In genomic region chr14:95537298-95538089, GRCh38 we compare ENCODE assay signal across 10 cellular contexts. TPM values are rescaled to one million over a fixed set of nuclear protein-coding genes. Genes with fewer than 3 reads are reported as not detected.
DNase-seq lines count a peak whose midpoint lies in the region; ATAC-seq and TF ChIP-seq lines count a peak whose summit lies in the region.
"Had no signal": no experiment of that assay in that cellular context is flagged by ENCODE, and none has a peak within 500 bp of the region (broad histone marks: within the 10 kb centered on the region; RNA-seq: fewer than 3 reads in every experiment).

No MANE protein-coding gene starts in this region.

- H2BK12ac ChIP-seq in trophoblast cell (ENCODE audit: low read length), result no peak overlapping the region

- no peak for ATAC-seq in activated CD8-positive, alpha-beta memory T cell treated with anti-CD3 and anti-CD28 coated beads, Interleukin-2, amount 10 ng/mL, durations not matched to agents 7 days and 5 days
- no peak for ATAC-seq in HG03108 (IDR thresholded peaks at IDR 0.05; ENCODE audit: unreplicated experiment)

- H3K23ac ChIP-seq in trophoblast cell (ENCODE audit: low read length), result no peak overlapping the region

- H3K79me2 ChIP-seq in OCI-LY1 (ENCODE audit: insufficient read depth, low read length), result peaks cover 88% of the 10 kb centered on the region
- peaks cover 16% of the 10 kb centered on the region for H3K79me2 ChIP-seq in trophoblast cell (ENCODE audit: control insufficient read depth, insufficient read depth, low read length, poor library complexity)

- no peak overlapping the region for H2AK5ac ChIP-seq in trophoblast cell (ENCODE audit: low read length)

- no CpG with 5 or more reads among the region's 9 CpGs for WGBS in trophoblast cell (ENCODE audit: extremely low coverage, insufficient coverage, insufficient read length)

- H2AFZ ChIP-seq in OCI-LY1 (ENCODE audit: low read length) (no peak overlapping the region), trophoblast cell (ENCODE audit: insufficient read depth, low read length, poor library complexity) (no peak overlapping the region)

- peak overlapping the region; percentile 22 for H3K4me3 Mint-ChIP-seq in activated CD8-positive, alpha-beta memory T cell treated with anti-CD3 and anti-CD28 coated beads, Interleukin-2, amount 10 ng/mL, durations not matched to agents 7 days and 5 days

- TF ChIP-seq POLR2A in vagina (IDR thresholded peaks at IDR 0.05), result no peak

- H3K9me3 ChIP-seq in OCI-LY1 (ENCODE audit: low read length) (no peaks in the 10 kb centered on the region), trophoblast cell (ENCODE audit: insufficient read depth, low read depth, low read length) (no peaks in the 10 kb centered on the region), vagina (no peaks in the 10 kb centered on the region)
- H3K9me3 ChIP-seq: spleen had no signal

- peaks cover 3% of the 10 kb centered on the region for H3K79me1 ChIP-seq in trophoblast cell (ENCODE audit: low read length)

- no peak overlapping the region for H3K14ac ChIP-seq in trophoblast cell (ENCODE audit: low read length)

- no peaks in the 10 kb centered on the region for H3K9me2 ChIP-seq in OCI-LY1 (ENCODE audit: low read depth, low read length)

- CTCF ChIA-PET in activated CD8-positive, alpha-beta memory T cell treated with anti-CD3 and anti-CD28 coated beads, Interleukin-2, amount 10 ng/mL, durations not matched to agents 7 days and 5 days (lab: Charles Lee), result interaction anchor here (1.3 to 5.1 kb wide), 5 partner anchors 13 to 111 kb away, joined by 3 to 40 read pairs (median 6); no protein-coding TSS in a partner anchor

- H3K9ac ChIP-seq in OCI-LY1 (ENCODE audit: low read length) (no peak overlapping the region), trophoblast cell (ENCODE audit: low read length) (no peak overlapping the region)

- H3K4ac ChIP-seq in trophoblast cell (ENCODE audit: low read depth, low read length), result peak overlapping the region; percentile 59

- no peaks in the 10 kb centered on the region for H4K20me1 ChIP-seq in OCI-LY1 (ENCODE audit: insufficient read depth, low read length)

- H3K27me3 Mint-ChIP-seq in activated CD8-positive, alpha-beta memory T cell treated with anti-CD3 and anti-CD28 coated beads, Interleukin-2, amount 10 ng/mL, durations not matched to agents 7 days and 5 days, result no peaks in the 10 kb centered on the region

- H4K12ac ChIP-seq in trophoblast cell (ENCODE audit: low read depth, low read length), result no peak overlapping the region

- H3K4me2 ChIP-seq in OCI-LY1 (ENCODE audit: low read length) (peak overlapping the region; percentile 98; the same call in 1 of the 2 replicates), trophoblast cell (ENCODE audit: low read length) (no peak overlapping the region)

- H3K9me3 Mint-ChIP-seq in activated CD8-positive, alpha-beta memory T cell treated with anti-CD3 and anti-CD28 coated beads, Interleukin-2, amount 10 ng/mL, durations not matched to agents 7 days and 5 days (ENCODE audit: low read depth), result no peaks in the 10 kb centered on the region

- DNase-seq in activated CD8-positive, alpha-beta memory T cell treated with anti-CD3 and anti-CD28 coated beads, Interleukin-2, amount 10 ng/mL, durations not matched to agents 7 days and 5 days, result no peak
- no peak for DNase-seq in activated CD8-positive, alpha-beta memory T cell treated with anti-CD3 and anti-CD28 coated beads for 24 hours
- peak; percentile 38 for DNase-seq in dermis blood vessel endothelial cell
- no peak for DNase-seq in trophoblast cell
- no peak for DNase-seq in hepatic stellate cell (ENCODE audit: low spot score)
- no peak for DNase-seq in vagina (ENCODE audit: extremely low spot score in 2 of 2)
- DNase-seq: GDM1, spleen had no signal

- no peak overlapping the region for H4K8ac ChIP-seq in trophoblast cell (ENCODE audit: low read depth, low read length)

- intact Hi-C loops in vagina (cut with DNase I), result loop anchor here (10.0 kb wide), 1 partner anchor 223 kb away; the partner anchor contains the start of gene CLMN

- H2BK5ac ChIP-seq in trophoblast cell (ENCODE audit: low read depth, low read length, poor library complexity), result no peak overlapping the region

- no peaks in the 10 kb centered on the region for H3F3A ChIP-seq in OCI-LY1 (ENCODE audit: insufficient read depth, low read length)

- TF ChIP-seq CTCF in OCI-LY1 (IDR thresholded peaks at IDR 0.05; ENCODE audit: low read length) (no peak), vagina (IDR thresholded peaks at IDR 0.05) (no peak)

- no peak overlapping the region for H3K27ac Mint-ChIP-seq in activated CD8-positive, alpha-beta memory T cell treated with anti-CD3 and anti-CD28 coated beads, Interleukin-2, amount 10 ng/mL, durations not matched to agents 7 days and 5 days

- H2BK120ac ChIP-seq in trophoblast cell (ENCODE audit: insufficient read depth, low read length, poor library complexity), result no peak overlapping the region

- no peak overlapping the region for H4K91ac ChIP-seq in trophoblast cell (ENCODE audit: low read depth, low read length)

- peaks cover 51% of the 10 kb centered on the region for H3K4me1 Mint-ChIP-seq in activated CD8-positive, alpha-beta memory T cell treated with anti-CD3 and anti-CD28 coated beads, Interleukin-2, amount 10 ng/mL, durations not matched to agents 7 days and 5 days

- H3K36me3 ChIP-seq in OCI-LY1 (ENCODE audit: insufficient read depth, low read length) (peaks cover 3% of the 10 kb centered on the region), trophoblast cell (ENCODE audit: control insufficient read depth in 1 of 2, insufficient read depth in 2 of 2, low read length in 2 of 2) (no peaks in the 10 kb centered on the region), vagina (no peaks in the 10 kb centered on the region)
- H3K36me3 ChIP-seq: spleen had no signal

- H3K27me3 ChIP-seq in OCI-LY1 (ENCODE audit: insufficient read depth, low read length), result no peaks in the 10 kb centered on the region
- no peaks in the 10 kb centered on the region for H3K27me3 ChIP-seq in trophoblast cell (ENCODE audit: insufficient read depth, low read length)
- H3K27me3 ChIP-seq in vagina, result no peaks in the 10 kb centered on the region
- H3K27me3 ChIP-seq: spleen had no signal

- H3K36me3 Mint-ChIP-seq in activated CD8-positive, alpha-beta memory T cell treated with anti-CD3 and anti-CD28 coated beads, Interleukin-2, amount 10 ng/mL, durations not matched to agents 7 days and 5 days, result peaks cover 5% of the 10 kb centered on the region

- peaks cover 59% of the 10 kb centered on the region for H3K4me1 ChIP-seq in OCI-LY1 (ENCODE audit: insufficient read depth, low read length, severe bottlenecking)
- peaks cover 12 to 14% of the 10 kb centered on the region in 2 experiments for H3K4me1 ChIP-seq in trophoblast cell (ENCODE audit: control insufficient read depth in 1 of 2, insufficient read depth in 2 of 2, low read length in 2 of 2)
- H3K4me1 ChIP-seq in vagina, result peaks cover 55% of the 10 kb centered on the region

- no peak overlapping the region for H3K18ac ChIP-seq in trophoblast cell (ENCODE audit: low read length)

- peak overlapping the region; percentile 92 for H3K4me3 ChIP-seq in OCI-LY1 (ENCODE audit: low read depth, low read length, poor library complexity, severe bottlenecking)
- H3K4me3 ChIP-seq in trophoblast cell (ENCODE audit: low read depth, low read length), result no peak overlapping the region
- H3K4me3 ChIP-seq in vagina, result no peak overlapping the region
- H3K4me3 ChIP-seq: spleen had no signal

- H3K27ac ChIP-seq in OCI-LY1 (ENCODE audit: low read depth, low read length, poor library complexity, severe bottlenecking) (no peak overlapping the region), trophoblast cell (ENCODE audit: low read depth, low read length) (no peak overlapping the region), vagina (no peak overlapping the region)

RNA-seq across cellular contexts. Expression of gene GLRX5, which starts 2.6 kb away (rescaled TPM):
- 10 to 100 TPM; 36.4 to 48.5 TPM for total RNA-seq in activated CD8-positive, alpha-beta memory T cell treated with anti-CD3 and anti-CD28 coated beads, Interleukin-2, amount 10 ng/mL, durations not matched to agents 7 days and 5 days
- total RNA-seq in dermis blood vessel endothelial cell (50.2 and 56.9 TPM in 2 replicates), vagina (20.4 TPM)
- 44.9 and 47.3 TPM in 2 replicates for polyA plus RNA-seq in trophoblast cell (2013)

RNA-seq across cellular contexts. Expression of gene SYNE3, which starts 21.0 kb away (rescaled TPM):
- total RNA-seq in activated CD8-positive, alpha-beta memory T cell treated with anti-CD3 and anti-CD28 coated beads, Interleukin-2, amount 10 ng/mL, durations not matched to agents 7 days and 5 days, result 10 to 100 TPM; 65.8 to 81.6 TPM
- total RNA-seq in dermis blood vessel endothelial cell (15.5 and 33.6 TPM in 2 replicates), vagina (27.0 TPM)
- polyA plus RNA-seq in trophoblast cell (2013), result 0.81 and 0.86 TPM in 2 replicates
